In the genomic region with DNA sequence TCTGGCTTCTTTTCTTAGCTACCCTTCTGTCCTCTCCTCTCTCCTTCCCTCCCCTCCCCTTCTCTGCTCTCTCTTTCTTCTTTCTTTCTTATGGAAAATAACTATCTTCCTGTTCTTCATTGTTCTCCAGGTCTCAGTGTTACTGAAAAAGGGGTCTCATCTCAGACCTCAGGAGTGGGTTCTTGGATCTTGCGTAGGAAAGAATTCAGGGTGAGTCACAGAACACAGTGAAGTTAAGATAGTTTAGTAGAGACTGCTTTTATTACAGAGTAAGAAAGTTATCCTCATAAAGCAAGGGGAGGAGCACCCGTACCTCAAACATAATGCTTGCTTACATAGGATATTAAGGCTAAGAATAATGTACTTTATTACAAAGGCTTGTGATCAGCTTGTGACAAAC, we compare ENCODE assay signal across 20 cellular contexts. TPM values are rescaled to one million over a fixed set of nuclear protein-coding genes. Genes with fewer than 3 reads are reported as not detected.
DNase-seq lines count a peak whose midpoint lies in the region; ATAC-seq and TF ChIP-seq lines count a peak whose summit lies in the region.
"Had no signal": no experiment of that assay in that cellular context is flagged by ENCODE, and none has a peak within 500 bp of the region (broad histone marks: within the 10 kb centered on the region; RNA-seq: fewer than 3 reads in every experiment).

No MANE protein-coding gene starts in this region.

- no peak for TF ChIP-seq POLR2A in sigmoid colon (IDR thresholded peaks at IDR 0.05)

- CTCF ChIA-PET in WTC11 (lab: Charles Lee), result interaction anchor here (0.7 to 1.9 kb wide), 3 partner anchors 10 to 376 kb away, joined by 3 to 23 read pairs (median 3); no protein-coding TSS in a partner anchor

- peak; percentile 91 for ATAC-seq in GM23338
- peak; percentile 86 for ATAC-seq in WTC11
- no peak for ATAC-seq in HG02798 (IDR thresholded peaks at IDR 0.05; ENCODE audit: poor library complexity, unreplicated experiment)
- no peak for ATAC-seq in omental fat pad (ENCODE audit: low FRiP score)
- ATAC-seq: activated CD4-positive, CD25-positive, alpha-beta regulatory T cell treated with anti-CD3 and anti-CD28 coated beads, Interleukin-2, amount 50 U/mL, for 24 hours; heart right ventricle; HepG2; left lobe of liver; Panc1 had no signal

- no peak for TF ChIP-seq CTCF in GM23338 (conservative IDR thresholded peaks at IDR 0.05; ENCODE audit: low read depth in 2 of 2)
- TF ChIP-seq CTCF in WTC11 (IDR thresholded peaks at IDR 0.05), result no peak
- no peak for TF ChIP-seq CTCF in sigmoid colon (IDR thresholded peaks at IDR 0.05)
- no peak for TF ChIP-seq CTCF in tibial artery (IDR thresholded peaks at IDR 0.05)
- TF ChIP-seq CTCF in omental fat pad (IDR thresholded peaks at IDR 0.05), result no peak

- no peak for TF ChIP-seq EP300 in sigmoid colon (IDR thresholded peaks at IDR 0.05)

- peak; percentile 68 for DNase-seq in GM23338 (ENCODE audit: low spot score)
- no peak for DNase-seq in WTC11 (ENCODE audit: low spot score)
- no peak for DNase-seq in sigmoid colon
- no peak for DNase-seq in globus pallidus (ENCODE audit: low spot score)
- no peak for DNase-seq in tibial artery
- DNase-seq in omental fat pad (ENCODE audit: low spot score), result no peak
- DNase-seq: aorta, dermis blood vessel endothelial cell, DND-41, GOT3, heart right ventricle, NCI-H2107 had no signal

- H3K4me3 Mint-ChIP-seq in GM23338 (peak overlapping the region; percentile 14; the same call in 1 of the 3 replicates), WTC11 (peak overlapping the region; percentile 12)

- H3K27me3 ChIP-seq in GM23338 (ENCODE audit: insufficient read depth) (no peaks in the 10 kb centered on the region), iPS-20b (ENCODE audit: insufficient read depth, low read length) (no peaks in the 10 kb centered on the region; the same call in 1 of the 2 replicates), sigmoid colon (no peaks in the 10 kb centered on the region), tibial artery (no peaks in the 10 kb centered on the region)
- H3K27me3 ChIP-seq: BLaER1, heart right ventricle had no signal

- POLR2A ChIA-PET in WTC11 (lab: Charles Lee), result interaction anchor here (0.9 kb wide), 1 partner anchor 10 kb away, joined by 3 read pairs; no protein-coding TSS in a partner anchor

- peak overlapping the region; percentile 29; the same call in 1 of the 2 replicates for H3K9ac ChIP-seq in iPS-20b (ENCODE audit: low read depth, low read length)
- H3K9ac ChIP-seq: BLaER1 had no signal

- no peaks in the 10 kb centered on the region for H3F3A ChIP-seq in GM23338 (replicated peaks; ENCODE audit: low read depth)

- intact Hi-C loops in sigmoid colon (cut with DNase I) (no loop called here), tibial artery (cut with DNase I; ENCODE audit: low total_unique reads) (no loop called here)

- H3K36me3 Mint-ChIP-seq in GM23338 (ENCODE audit: low read depth) (peaks cover 7% of the 10 kb centered on the region; the same call in 2 of the 3 replicates), WTC11 (0 out of 2 replicates have a peak, but pooled peaks cover 3% of the 10 kb centered on the region)

- H2AFZ ChIP-seq in GM23338, result no peak overlapping the region

- H3K36me3 ChIP-seq in GM23338 (ENCODE audit: insufficient read depth), result no peaks in the 10 kb centered on the region
- H3K36me3 ChIP-seq in iPS-20b (ENCODE audit: insufficient read depth, low read depth, low read length), result no peaks in the 10 kb centered on the region
- H3K36me3 ChIP-seq in sigmoid colon, result no peaks in the 10 kb centered on the region
- no peaks in the 10 kb centered on the region for H3K36me3 ChIP-seq in tibial artery
- H3K36me3 ChIP-seq: BLaER1, heart right ventricle had no signal

- no peaks in the 10 kb centered on the region for H4K20me1 ChIP-seq in GM23338 (replicated peaks; ENCODE audit: insufficient read depth)
- H4K20me1 ChIP-seq: BLaER1 had no signal

- H3K4me1 ChIP-seq in GM23338 (ENCODE audit: insufficient read depth), result peaks cover 15% of the 10 kb centered on the region
- peaks cover 11% of the 10 kb centered on the region; the same call in 1 of the 2 replicates for H3K4me1 ChIP-seq in iPS-20b (ENCODE audit: insufficient read depth, low read length)
- H3K4me1 ChIP-seq in sigmoid colon, result peaks cover 0 to 14% (median 3%) of the 10 kb centered on the region in 4 donors
- no peaks in the 10 kb centered on the region for H3K4me1 ChIP-seq in tibial artery
- H3K4me1 ChIP-seq: heart right ventricle had no signal

- H3K27ac ChIP-seq in GM23338 (ENCODE audit: low read depth), result peak overlapping the region; percentile 65
- H3K27ac ChIP-seq in iPS-20b (ENCODE audit: low read length), result no peak overlapping the region
- peak overlapping the region in 3 of 4 donors; percentile 49 to 67 (median 57) for H3K27ac ChIP-seq in sigmoid colon
- H3K27ac ChIP-seq in tibial artery, result no peak overlapping the region
- H3K27ac ChIP-seq: BLaER1, heart right ventricle had no signal

- H3K9me3 Mint-ChIP-seq in GM23338 (peaks cover 13% of the 10 kb centered on the region), WTC11 (peaks cover 24% of the 10 kb centered on the region)

- H3K4me1 Mint-ChIP-seq in GM23338, result peaks cover 19% of the 10 kb centered on the region
- peaks cover 29% of the 10 kb centered on the region for H3K4me1 Mint-ChIP-seq in WTC11

- H3K27ac Mint-ChIP-seq in GM23338, result peak overlapping the region; percentile 22
- H3K27ac Mint-ChIP-seq in WTC11, result peak overlapping the region; percentile 95

- no peaks in the 10 kb centered on the region for H3K79me2 ChIP-seq in GM23338 (replicated peaks; ENCODE audit: insufficient read depth)

- H3K9me2 ChIP-seq in GM23338 (ENCODE audit: insufficient read depth), result peaks cover 7% of the 10 kb centered on the region; the same call in 1 of the 2 replicates

- peak overlapping the region; percentile 52 for H3K4me2 ChIP-seq in GM23338
- H3K4me2 ChIP-seq: BLaER1 had no signal

- 41 to 67% methylated on average over 2 of the region's 2 CpGs for WGBS in sigmoid colon, 2 donors

- peak overlapping the region; percentile 11 for H3K4me3 ChIP-seq in GM23338
- peak overlapping the region; percentile 41 for H3K4me3 ChIP-seq in iPS-20b (ENCODE audit: low read length)
- no peak overlapping the region for H3K4me3 ChIP-seq in sigmoid colon
- H3K4me3 ChIP-seq in tibial artery, result no peak overlapping the region
- H3K4me3 ChIP-seq: BLaER1, heart right ventricle had no signal

- H3K27me3 Mint-ChIP-seq in GM23338 (ENCODE audit: insufficient read depth, low read depth, poor library complexity), result peaks cover 3% of the 10 kb centered on the region
- peaks cover 2% of the 10 kb centered on the region; the same call in 1 of the 2 replicates for H3K27me3 Mint-ChIP-seq in WTC11 (ENCODE audit: low read depth)

- H3K9me3 ChIP-seq in iPS-20b (ENCODE audit: insufficient read depth, low read depth, low read length) (peaks cover 3% of the 10 kb centered on the region; the same call in 1 of the 2 replicates), sigmoid colon (no peaks in the 10 kb centered on the region), tibial artery (no peaks in the 10 kb centered on the region)
- H3K9me3 ChIP-seq: BLaER1 had no signal

TF ChIP-seq in WTC11, 78 proteins besides CTCF, POLR2A, EP300 and RAD21 (continues in another document):
- TF ChIP-seq OVOL2 (CRISPR knock-in tag; IDR thresholded peaks at IDR 0.05; ENCODE audit: borderline replicate concordance) (no peak), EMX1 (CRISPR knock-in tag; IDR thresholded peaks at IDR 0.05) (no peak), ZBTB21 (CRISPR knock-in tag; IDR thresholded peaks at IDR 0.05; ENCODE audit: borderline replicate concordance) (no peak), ZNF232 (CRISPR knock-in tag; IDR thresholded peaks at IDR 0.05) (no peak), NR2C2 (CRISPR knock-in tag; IDR thresholded peaks at IDR 0.05) (no peak), NFATC4 (CRISPR knock-in tag; IDR thresholded peaks at IDR 0.05) (no peak), E2F5 (CRISPR knock-in tag; IDR thresholded peaks at IDR 0.05) (no peak), ZNF121 (CRISPR knock-in tag; IDR thresholded peaks at IDR 0.05) (no peak)
- TF ChIP-seq, protein P1, sequence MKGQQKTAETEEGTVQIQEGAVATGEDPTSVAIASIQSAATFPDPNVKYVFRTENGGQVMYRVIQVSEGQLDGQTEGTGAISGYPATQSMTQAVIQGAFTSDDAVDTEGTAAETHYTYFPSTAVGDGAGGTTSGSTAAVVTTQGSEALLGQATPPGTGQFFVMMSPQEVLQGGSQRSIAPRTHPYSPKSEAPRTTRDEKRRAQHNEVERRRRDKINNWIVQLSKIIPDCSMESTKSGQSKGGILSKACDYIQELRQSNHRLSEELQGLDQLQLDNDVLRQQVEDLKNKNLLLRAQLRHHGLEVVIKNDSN (CRISPR knock-in tag; IDR thresholded peaks at IDR 0.05), result no peak
- TF ChIP-seq, protein P2, sequence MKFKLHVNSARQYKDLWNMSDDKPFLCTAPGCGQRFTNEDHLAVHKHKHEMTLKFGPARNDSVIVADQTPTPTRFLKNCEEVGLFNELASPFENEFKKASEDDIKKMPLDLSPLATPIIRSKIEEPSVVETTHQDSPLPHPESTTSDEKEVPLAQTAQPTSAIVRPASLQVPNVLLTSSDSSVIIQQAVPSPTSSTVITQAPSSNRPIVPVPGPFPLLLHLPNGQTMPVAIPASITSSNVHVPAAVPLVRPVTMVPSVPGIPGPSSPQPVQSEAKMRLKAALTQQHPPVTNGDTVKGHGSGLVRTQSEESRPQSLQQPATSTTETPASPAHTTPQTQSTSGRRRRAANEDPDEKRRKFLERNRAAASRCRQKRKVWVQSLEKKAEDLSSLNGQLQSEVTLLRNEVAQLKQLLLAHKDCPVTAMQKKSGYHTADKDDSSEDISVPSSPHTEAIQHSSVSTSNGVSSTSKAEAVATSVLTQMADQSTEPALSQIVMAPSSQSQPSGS (CRISPR knock-in tag; IDR thresholded peaks at IDR 0.05; ENCODE audit: borderline replicate concordance, low read depth), result no peak

RNA-seq across cellular contexts. Expression of gene CWH43, which starts 31.8 kb away (rescaled TPM):
- not detected in 2 replicates for total RNA-seq in GM23338 (2014; rRNA removed; shearing (Covaris generic))
- polyA plus RNA-seq in GM23338 (2016; fragmentation: Nextera tagmentation; extraction: Ambion mirVana) (not detected in 2 replicates), sigmoid colon (1 to 10 TPM; 2.4 to 9.1 (median 4.6) TPM)
- total RNA-seq in WTC11 (2021) (not detected in 3 replicates), sigmoid colon (not detected), omental fat pad (not detected)
- total RNA-seq: aorta; dermis blood vessel endothelial cell; heart right ventricle; HepG2; left lobe of liver; T-helper 1 cell treated with Interleukin-12 subunit alpha and Interleukin-12 subunit beta and Interleukin-4 antibody, amounts not matched to agents 30 ng/mL and 1 ng/mL, for 36 hours had no signal
- polyA plus RNA-seq: aorta, heart right ventricle, HepG2 had no signal

RNA-seq across cellular contexts. Expression of gene OCIAD2, which starts 47.7 kb away (rescaled TPM):
- 36.8 and 40.6 TPM in 2 replicates for total RNA-seq in GM23338 (2014; rRNA removed; shearing (Covaris generic))
- 285 and 317 TPM in 2 replicates for polyA plus RNA-seq in GM23338 (2016; fragmentation: Nextera tagmentation; extraction: Ambion mirVana)
- total RNA-seq in WTC11 (2021), result 82.7 to 103 TPM (median 91.3 TPM) in 3 replicates
- total RNA-seq in sigmoid colon, result 10 to 100 TPM in 2 of 4 donors, 1 to 10 TPM in 2; 7.1 to 21.8 (median 11.4) TPM
- 100 to 1,000 TPM in 1 of 3 donors, 10 to 100 TPM in 2; 78.9 to 188 (median 91.9) TPM for polyA plus RNA-seq in sigmoid colon
- total RNA-seq in omental fat pad, result 10 to 100 TPM in 1 of 4 donors, 1 to 10 TPM in 3; 2.8 to 24.3 (median 4.5) TPM
- total RNA-seq: HepG2 had no signal
- polyA plus RNA-seq: HepG2 had no signal

Comparison
In these comparisons a context has a peak if more than half of its experiments do, and no peak if none do; other contexts are left out.
1. ATAC-seq: peak in GM23338 (single experiment) and WTC11 (single experiment); none in HG02798 (single experiment) and omental fat pad (single experiment).
2. H3K27ac ChIP-seq: peak in GM23338 (single experiment) and sigmoid colon (3 of 4); none in iPS-20b (single experiment) and tibial artery (0 of 2).
3. H3K4me3 ChIP-seq: peak in GM23338 (single experiment) and iPS-20b (single experiment); none in sigmoid colon (0 of 4) and tibial artery (0 of 2).